1 cellular context compared by ENCODE assay signal in the genomic region with DNA sequence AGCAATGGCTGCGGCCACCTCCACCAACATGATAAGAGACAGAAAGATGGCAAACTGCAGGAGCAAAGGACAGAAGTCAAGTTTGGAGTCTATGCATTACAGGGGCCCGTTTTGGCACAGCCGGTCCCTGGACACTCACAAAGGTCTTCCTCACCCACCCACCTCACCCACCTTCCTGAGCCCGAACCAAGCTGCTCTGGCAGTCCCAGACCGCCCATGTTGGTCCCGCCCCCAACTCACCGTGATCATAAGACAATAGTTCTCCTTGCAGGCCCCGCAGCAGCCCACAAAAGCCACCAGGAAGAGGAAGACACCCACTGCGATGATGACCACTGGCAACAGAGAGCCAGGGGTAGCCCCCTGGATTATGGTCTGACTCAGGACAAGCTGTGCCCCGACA.
TF ChIP-seq lines count a peak whose summit lies in the region.

No MANE protein-coding gene starts in this region.

TF ChIP-seq in endothelial cell of umbilical vein, 7 proteins besides CTCF, POLR2A, EP300 and RAD21:
- no peak for TF ChIP-seq MYC (IDR thresholded peaks at IDR 0.05; ENCODE audit: low read depth, low read length)
- TF ChIP-seq MAX (IDR thresholded peaks at IDR 0.05; ENCODE audit: insufficient read depth, insufficient read length): no peak
- TF ChIP-seq EZH2 (IDR thresholded peaks at IDR 0.05; ENCODE audit: borderline replicate concordance, low read depth, low read length, severe bottlenecking): no peak
- no peak for TF ChIP-seq POLR2AphosphoS5 (IDR thresholded peaks at IDR 0.05; ENCODE audit: insufficient read depth, low read depth, low read length)
- TF ChIP-seq GATA2 (IDR thresholded peaks at IDR 0.05; ENCODE audit: insufficient read depth, insufficient read length, low read depth, low read length): no peak
- no peak for TF ChIP-seq FOS (IDR thresholded peaks at IDR 0.05; ENCODE audit: borderline replicate concordance, insufficient read depth, low read length)
- TF ChIP-seq JUN (IDR thresholded peaks at IDR 0.05; ENCODE audit: borderline replicate concordance, insufficient read depth, insufficient read length, low read depth): no peak
TF ChIP-seq in endothelial cell of umbilical vein: peak in this region for 0.
